In the genomic region with DNA sequence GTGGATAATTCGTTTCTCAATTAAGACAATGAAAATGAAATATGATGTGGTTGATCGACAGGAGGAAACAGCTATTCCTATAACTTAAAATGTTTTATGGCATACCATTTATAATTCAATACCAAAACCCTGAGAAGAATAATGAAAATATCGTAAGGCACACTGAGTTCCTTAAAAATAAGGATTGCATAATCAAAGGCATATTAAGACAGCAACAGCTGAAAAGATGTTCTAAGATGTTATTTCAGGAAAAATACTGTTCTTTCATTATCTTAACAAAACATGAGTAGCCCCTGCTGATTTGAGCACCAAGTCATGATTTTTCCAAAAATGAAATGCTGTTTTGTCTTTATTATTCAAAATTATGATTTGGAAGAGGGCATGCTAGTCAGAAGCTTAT, we compare ENCODE assay signal across 25 cellular contexts.
DNase-seq lines count a peak whose midpoint lies in the region; ATAC-seq, FAIRE-seq and TF ChIP-seq lines count a peak whose summit lies in the region.
"Had no signal": no experiment of that assay in that cellular context is flagged by ENCODE, and none has a peak within 500 bp of the region (broad histone marks: within the 10 kb centered on the region; RNA-seq: fewer than 3 reads in every experiment).

No MANE protein-coding gene starts in this region.

- H3K27ac ChIP-seq in HepG2 (ENCODE audit: extremely low read length, insufficient read depth, low read length), result no peak overlapping the region
- H3K27ac ChIP-seq in right lobe of liver, result no peak overlapping the region
- no peak overlapping the region for H3K27ac ChIP-seq in K562 (ENCODE audit: extremely low read depth, low read depth, low read length)
- H3K27ac ChIP-seq: A549; BLaER1 treated with 17β-estradiol and CSF1 and Interleukin-3, amounts not matched to agents 10 nM and 100 nM; GM23248 had no signal

- in situ Hi-C loops in HepG2 (cut with HindIII; ENCODE audit: extremely low pct_ligation_motif_present, low pct_unique_long_range_greater_than_20kb), result no loop called here
- in situ Hi-C loops in K562 (cut with MboI), result no loop called here

- TF ChIP-seq RAD21 in HepG2 (CRISPR knock-in tag; IDR thresholded peaks at IDR 0.05), result no peak
- no peak for TF ChIP-seq RAD21 in K562 (CRISPR knock-in tag; conservative IDR thresholded peaks at IDR 0.05 in 1 of 2, IDR thresholded peaks at IDR 0.05 in 1 of 2)

- no peak for FAIRE-seq in HepG2 (lab: Jason Lieb, UNC)
- no peak for FAIRE-seq in K562 (lab: Jason Lieb, UNC)
- FAIRE-seq: A549, D721Med, GM12878, GM19239 had no signal

- H3K4me3 Mint-ChIP-seq in stimulated activated naive B cell treated with anti-CD40 and anti-IgM and Interleukin-4, amounts not matched to agents 10 μg/mL and 1 μg/mL and 100 μg/mL, for 72 hours, result no peak overlapping the region
- H3K4me3 Mint-ChIP-seq: CD14-positive monocyte; CD4-positive, alpha-beta T cell; CD8-positive, alpha-beta memory T cell; H9 had no signal

- peaks cover 4% of the 10 kb centered on the region in 2 donors for H3K9me3 Mint-ChIP-seq in stimulated activated naive B cell treated with anti-CD40 and anti-IgM and Interleukin-4, amounts not matched to agents 10 μg/mL and 1 μg/mL and 100 μg/mL, for 72 hours

- H2AFZ ChIP-seq in HepG2 (ENCODE audit: low read length) (no peak overlapping the region), K562 (ENCODE audit: low read depth, low read length) (no peak overlapping the region)
- H2AFZ ChIP-seq: GM23248 had no signal

- BruUV-seq in HepG2 (replicated peaks; lab: Mats Ljungman, UMichigan) (no TSS peak), K562 (replicated peaks; lab: Mats Ljungman, UMichigan) (no TSS peak)

- H3K4me1 Mint-ChIP-seq in stimulated activated naive B cell treated with anti-CD40 and anti-IgM and Interleukin-4, amounts not matched to agents 10 μg/mL and 1 μg/mL and 100 μg/mL, for 72 hours, result no peaks in the 10 kb centered on the region
- H3K4me1 Mint-ChIP-seq: CD14-positive monocyte; CD8-positive, alpha-beta memory T cell; H9 had no signal

- intact Hi-C loops in HepG2 (cut with micrococcal nuclease; ENCODE audit: unreplicated experiment) (no loop called here), right lobe of liver (cut with DNase I) (no loop called here), K562 (cut with micrococcal nuclease) (no loop called here)

- ATAC-seq in HepG2 (no peak), right lobe of liver (no peak), K562 (no peak)
- no peak for ATAC-seq in stimulated activated naive B cell treated with anti-CD40 and anti-IgM and Interleukin-4, amounts not matched to agents 10 μg/mL and 1 μg/mL and 100 μg/mL, for 72 hours (replicated peaks)
- ATAC-seq: A549, GM12878, HCT116 had no signal

- H3K9me3 ChIP-seq in HepG2 (ENCODE audit: low read length), result peaks cover 13% of the 10 kb centered on the region
- H3K9me3 ChIP-seq in right lobe of liver, result no peaks in the 10 kb centered on the region
- no peaks in the 10 kb centered on the region for H3K9me3 ChIP-seq in K562 (replicated peaks; ENCODE audit: control insufficient read depth, insufficient read depth, low read depth, low read length)
- H3K9me3 ChIP-seq: A549; BE2C; BLaER1 treated with 17β-estradiol and CSF1 and Interleukin-3, amounts not matched to agents 10 nM and 100 nM had no signal

- H3K27me3 Mint-ChIP-seq in stimulated activated naive B cell treated with anti-CD40 and anti-IgM and Interleukin-4, amounts not matched to agents 10 μg/mL and 1 μg/mL and 100 μg/mL, for 72 hours, result no peaks in the 10 kb centered on the region
- H3K27me3 Mint-ChIP-seq: CD4-positive, alpha-beta T cell; CD8-positive, alpha-beta memory T cell had no signal

- no peak for TF ChIP-seq CTCF in HepG2 (CRISPR knock-in tag; IDR thresholded peaks at IDR 0.05)
- no peak for TF ChIP-seq CTCF in right lobe of liver (IDR thresholded peaks at IDR 0.05)
- TF ChIP-seq CTCF in K562 (IDR thresholded peaks at IDR 0.05 in 2 of 3, conservative IDR thresholded peaks at IDR 0.05 in 1 of 3; ENCODE audit: insufficient read depth in 2 of 3, low read depth in 1 of 3, low read length in 3 of 3), result no peak

- no peaks in the 10 kb centered on the region for H3K9me1 ChIP-seq in K562 (ENCODE audit: control insufficient read depth, insufficient read depth, low read length)

- DNase-seq in HepG2 (ENCODE audit: low spot score) (no peak), right lobe of liver (no peak), K562 (ENCODE audit: extremely low read depth in 1 of 4, low spot score in 3 of 4) (no peak), NCI-H1105 (lab: John Stamatoyannopoulos, UW) (no peak), NCI-H2029 treated with DMSO at 0.1 percent for 48 hours (lab: John Stamatoyannopoulos, UW) (no peak)
- no peak for DNase-seq in stimulated activated naive B cell treated with anti-CD40 and anti-IgM and Interleukin-4, amounts not matched to agents 10 μg/mL and 1 μg/mL and 100 μg/mL, for 72 hours
- DNase-seq: 8988T; ACHN; AML-193; BE2C; CD4-positive, alpha-beta T cell; CD8-positive, alpha-beta memory T cell; DMS 273 treated with DMSO at 0.1 percent for 48 hours; DMS79; EL; GDM1; GM23248; H9 had no signal

- CTCF ChIA-PET in HepG2 (lab: Yijun Ruan, JAX; ENCODE audit: low intra/inter-chr PET ratio, low total read pairs), result no interaction called here
- CTCF ChIA-PET in K562 (lab: Yijun Ruan, JAX; ENCODE audit: low intra/inter-chr PET ratio), result no interaction called here

- H3K9ac ChIP-seq in HepG2 (ENCODE audit: insufficient read depth, low read depth, low read length) (no peak overlapping the region), K562 (ENCODE audit: insufficient read depth in 1 of 2, low read depth in 2 of 2, low read length in 2 of 2) (no peak overlapping the region)
- H3K9ac ChIP-seq: BLaER1 treated with 17β-estradiol and CSF1 and Interleukin-3, amounts not matched to agents 10 nM and 100 nM; GM23248 had no signal

- no peak for TF ChIP-seq EP300 in HepG2 (IDR thresholded peaks at IDR 0.05; ENCODE audit: low read depth in 2 of 2, low read length in 2 of 2)
- no peak for TF ChIP-seq EP300 in HepG2 (CRISPR knock-in tag; IDR thresholded peaks at IDR 0.05; ENCODE audit: borderline replicate concordance)
- TF ChIP-seq EP300 in K562 (IDR thresholded peaks at IDR 0.05; ENCODE audit: low read length), result no peak

- H3K79me2 ChIP-seq in HepG2 (ENCODE audit: insufficient read depth, low read length), result no peaks in the 10 kb centered on the region
- H3K79me2 ChIP-seq in K562 (ENCODE audit: control insufficient read depth, insufficient read depth, low read length), result no peaks in the 10 kb centered on the region

- H3K4me1 ChIP-seq in HepG2 (ENCODE audit: insufficient read depth, low read length) (no peaks in the 10 kb centered on the region), right lobe of liver (no peaks in the 10 kb centered on the region), K562 (replicated peaks in 1 of 2; ENCODE audit: control insufficient read depth in 2 of 2, insufficient read depth in 2 of 2, low read length in 2 of 2) (no peaks in the 10 kb centered on the region)
- H3K4me1 ChIP-seq: A549; BE2C; BLaER1 treated with 17β-estradiol and CSF1 and Interleukin-3, amounts not matched to agents 10 nM and 100 nM had no signal

- H4K20me1 ChIP-seq in HepG2 (ENCODE audit: insufficient read depth, low read length), result no peaks in the 10 kb centered on the region
- H4K20me1 ChIP-seq in K562 (replicated peaks; ENCODE audit: control insufficient read depth, insufficient read depth, low read length), result no peaks in the 10 kb centered on the region
- H4K20me1 ChIP-seq: BLaER1 treated with 17β-estradiol and CSF1 and Interleukin-3, amounts not matched to agents 10 nM and 100 nM had no signal

- H3K36me3 Mint-ChIP-seq in stimulated activated naive B cell treated with anti-CD40 and anti-IgM and Interleukin-4, amounts not matched to agents 10 μg/mL and 1 μg/mL and 100 μg/mL, for 72 hours, result no peaks in the 10 kb centered on the region
- H3K36me3 Mint-ChIP-seq: CD14-positive monocyte; CD8-positive, alpha-beta memory T cell had no signal

- H3K36me3 ChIP-seq in HepG2 (replicated peaks in 1 of 2; ENCODE audit: control insufficient read depth in 1 of 2, insufficient read depth in 2 of 2, low read length in 2 of 2) (no peaks in the 10 kb centered on the region), right lobe of liver (no peaks in the 10 kb centered on the region), K562 (ENCODE audit: control insufficient read depth, insufficient read depth, low read length) (no peaks in the 10 kb centered on the region)
- H3K36me3 ChIP-seq: BE2C; BLaER1 treated with 17β-estradiol and CSF1 and Interleukin-3, amounts not matched to agents 10 nM and 100 nM had no signal

- no peak overlapping the region for H3K4me2 ChIP-seq in HepG2 (ENCODE audit: low read depth, low read length)
- no peak overlapping the region for H3K4me2 ChIP-seq in K562 (ENCODE audit: insufficient read depth, low read length)
- H3K4me2 ChIP-seq: A549; BLaER1 treated with 17β-estradiol and CSF1 and Interleukin-3, amounts not matched to agents 10 nM and 100 nM had no signal

- H3K27me3 ChIP-seq in HepG2 (ENCODE audit: control insufficient read depth in 1 of 2, insufficient read depth in 2 of 2, low read length in 2 of 2), result no peaks in the 10 kb centered on the region
- no peaks in the 10 kb centered on the region for H3K27me3 ChIP-seq in right lobe of liver
- H3K27me3 ChIP-seq in K562 (ENCODE audit: control insufficient read depth in 2 of 2, insufficient read depth in 2 of 2, low read length in 2 of 2), result no peaks in the 10 kb centered on the region
- H3K27me3 ChIP-seq: BE2C; BLaER1 treated with 17β-estradiol and CSF1 and Interleukin-3, amounts not matched to agents 10 nM and 100 nM had no signal

- POLR2A ChIA-PET in HepG2 (lab: Yijun Ruan, JAX), result no interaction called here
- POLR2A ChIA-PET in K562 (lab: Yijun Ruan, JAX), result interaction anchor here (0.6 kb wide), 1 partner anchor 14 kb away, joined by 4 read pairs; no protein-coding TSS in a partner anchor

- H3K27ac Mint-ChIP-seq in stimulated activated naive B cell treated with anti-CD40 and anti-IgM and Interleukin-4, amounts not matched to agents 10 μg/mL and 1 μg/mL and 100 μg/mL, for 72 hours, result peak overlapping the region; percentile 47
- H3K27ac Mint-ChIP-seq: CD14-positive monocyte; CD4-positive, alpha-beta T cell; CD8-positive, alpha-beta memory T cell; H9 had no signal

- under 1% methylated on average over 3 of the region's 3 CpGs for WGBS in HepG2 (ENCODE audit: low lambda C conversion rate)
- WGBS in right lobe of liver (ENCODE audit: insufficient coverage, low coverage, low lambda C conversion rate, missing lambda C conversion rate), result 62% methylated on average over 3 of the region's 3 CpGs
- WGBS in K562 (ENCODE audit: insufficient coverage, low coverage, missing lambda C conversion rate), result 12% methylated on average over 3 of the region's 3 CpGs

- TF ChIP-seq POLR2A in HepG2 (IDR thresholded peaks at IDR 0.05; ENCODE audit: insufficient read depth in 1 of 2, low read depth in 2 of 2, low read length in 2 of 2) (no peak), right lobe of liver (IDR thresholded peaks at IDR 0.05) (no peak), K562 (conservative IDR thresholded peaks at IDR 0.05) (no peak)

- no peak overlapping the region for H3K4me3 ChIP-seq in HepG2 (replicated peaks in 1 of 3; ENCODE audit: insufficient read depth in 1 of 3, low read depth in 2 of 3, low read length in 3 of 3)
- H3K4me3 ChIP-seq in right lobe of liver, result no peak overlapping the region
- H3K4me3 ChIP-seq in K562, result no peak overlapping the region
- H3K4me3 ChIP-seq: A549; BLaER1 treated with 17β-estradiol and CSF1 and Interleukin-3, amounts not matched to agents 10 nM and 100 nM; GM12878; GM23248 had no signal
